In genomic region chr13:106595623-106596022, GRCh38 we compare ENCODE assay signal across 23 cellular contexts.
"Had no signal": no experiment of that assay in that cellular context is flagged by ENCODE, and none has a peak within 500 bp of the region (broad histone marks: within the 10 kb centered on the region; RNA-seq: fewer than 3 reads in every experiment).

No MANE protein-coding gene starts in this region.

- H3K4me1 ChIP-seq: colonic mucosa, lower lobe of right lung, uterus had no signal

- H3K27ac ChIP-seq: brain microvascular endothelial cell, colonic mucosa, lower lobe of right lung, skin epidermis, tibial nerve had no signal

- H3K27me3 ChIP-seq: brain microvascular endothelial cell, colonic mucosa, tibial nerve, uterus had no signal

- H3K4me3 Mint-ChIP-seq: activated B cell treated with CpG ODN at 0.5 μM for 24 hours; activated CD4-positive, alpha-beta memory T cell treated with anti-CD3 and anti-CD28 coated beads, Interleukin-2, amount 10 ng/mL, durations not matched to agents 7 days and 5 days; activated CD8-positive, alpha-beta memory T cell treated with anti-CD3 and anti-CD28 coated beads, Interleukin-2, amount 10 ng/mL, durations not matched to agents 7 days and 5 days; activated naive CD4-positive, alpha-beta T cell treated with anti-CD3 and anti-CD28 coated beads for 36 hours; central memory CD8-positive, alpha-beta T cell; immature natural killer cell; natural killer cell had no signal

- H3K9me3 Mint-ChIP-seq: activated B cell treated with CpG ODN at 0.5 μM for 24 hours; activated CD4-positive, alpha-beta memory T cell treated with anti-CD3 and anti-CD28 coated beads, Interleukin-2, amount 10 ng/mL, durations not matched to agents 7 days and 5 days; activated naive CD4-positive, alpha-beta T cell treated with anti-CD3 and anti-CD28 coated beads for 36 hours; central memory CD8-positive, alpha-beta T cell; immature natural killer cell; natural killer cell had no signal

- H3K4me1 Mint-ChIP-seq: activated B cell treated with CpG ODN at 0.5 μM for 24 hours had no signal

- H3K27ac Mint-ChIP-seq: activated B cell treated with CpG ODN at 0.5 μM for 24 hours; activated CD4-positive, alpha-beta memory T cell treated with anti-CD3 and anti-CD28 coated beads, Interleukin-2, amount 10 ng/mL, durations not matched to agents 7 days and 5 days; activated CD8-positive, alpha-beta memory T cell treated with anti-CD3 and anti-CD28 coated beads, Interleukin-2, amount 10 ng/mL, durations not matched to agents 7 days and 5 days; activated naive CD4-positive, alpha-beta T cell treated with anti-CD3 and anti-CD28 coated beads for 36 hours; immature natural killer cell; natural killer cell had no signal

- H3K9me3 ChIP-seq: colonic mucosa, lower lobe of right lung, tibial nerve, uterus had no signal

- H3K4me3 ChIP-seq: colonic mucosa, lower lobe of right lung, skin epidermis, tibial nerve, uterus had no signal

- DNase-seq: activated B cell treated with CpG ODN at 0.5 μM for 24 hours; activated CD4-positive, alpha-beta memory T cell treated with anti-CD3 and anti-CD28 coated beads, Interleukin-2, amount 10 ng/mL, durations not matched to agents 7 days and 5 days; activated CD4-positive, alpha-beta T cell treated with anti-CD3 and anti-CD28 coated beads for 4 hours; activated CD8-positive, alpha-beta memory T cell treated with anti-CD3 and anti-CD28 coated beads, Interleukin-2, amount 10 ng/mL, durations not matched to agents 7 days and 5 days; activated naive CD4-positive, alpha-beta T cell treated with anti-CD3 and anti-CD28 coated beads for 36 hours; activated T-cell treated with anti-CD3 and anti-CD28 coated beads, Interleukin-2, amount 50 U/mL, for 1 hour; aorta; brain microvascular endothelial cell; colonic mucosa; foreskin melanocyte; head of caudate nucleus; immature natural killer cell; lower lobe of right lung; natural killer cell; nucleus accumbens; retina; stimulated activated naive CD8-positive, alpha-beta T cell treated with anti-CD3 and anti-CD28 coated beads, Interleukin-15, Interleukin-2, amounts not matched to agents 100 U/mL and 50 U/mL, for 24 hours; substantia nigra; SW 1271 had no signal

- H3K36me3 ChIP-seq: brain microvascular endothelial cell, colonic mucosa, lower lobe of right lung, tibial nerve, uterus had no signal

- H3K36me3 Mint-ChIP-seq: activated CD8-positive, alpha-beta memory T cell treated with anti-CD3 and anti-CD28 coated beads, Interleukin-2, amount 10 ng/mL, durations not matched to agents 7 days and 5 days; immature natural killer cell; natural killer cell had no signal

- ATAC-seq: activated CD8-positive, alpha-beta memory T cell treated with anti-CD3 and anti-CD28 coated beads, Interleukin-2, amount 10 ng/mL, durations not matched to agents 7 days and 5 days; lower lobe of right lung; stimulated activated naive CD8-positive, alpha-beta T cell treated with anti-CD3 and anti-CD28 coated beads, Interleukin-15, Interleukin-2, amounts not matched to agents 100 U/mL and 50 U/mL, for 24 hours had no signal
